ENCODE assay signal across 8 cellular contexts in the genomic region with DNA sequence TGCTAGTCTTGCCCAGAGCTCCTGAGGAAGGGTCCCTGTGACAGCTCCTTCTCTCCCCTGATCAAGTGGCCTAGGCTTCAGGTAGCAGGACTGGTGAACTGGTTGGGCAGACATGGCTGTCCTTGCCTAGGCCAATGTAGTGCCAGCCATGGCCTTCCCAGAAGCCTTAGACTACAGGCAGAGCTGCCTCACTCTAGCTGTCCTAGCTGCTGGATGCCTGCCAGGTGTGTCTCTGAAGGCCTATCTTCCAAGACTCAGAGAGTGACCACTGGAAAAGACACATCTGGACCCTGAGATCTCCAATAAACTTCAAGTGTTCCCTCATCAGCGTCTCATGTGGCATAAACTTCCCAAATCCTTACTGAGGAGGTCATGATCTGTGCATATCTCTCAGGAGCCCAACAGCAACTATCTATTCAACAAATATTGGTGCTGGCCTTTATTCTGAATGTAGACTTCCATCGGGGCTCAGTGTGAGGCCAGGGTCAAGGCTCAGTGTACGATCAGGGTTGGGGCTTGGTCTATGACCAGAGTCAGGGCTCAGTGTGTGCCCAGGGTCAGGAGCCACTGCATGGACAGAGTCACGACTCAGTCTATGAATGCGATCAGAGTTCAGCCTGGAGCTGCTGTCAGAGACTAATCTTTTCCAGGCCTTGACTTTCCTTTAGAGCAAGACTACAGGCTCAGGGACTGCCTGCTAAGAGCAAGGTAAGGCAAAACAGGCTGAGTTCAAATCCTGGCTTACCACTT. TPM values are rescaled to one million over a fixed set of nuclear protein-coding genes. Genes with fewer than 3 reads are reported as not detected.
"Had no signal": no experiment of that assay in that cellular context is flagged by ENCODE, and none has a peak within 500 bp of the region (broad histone marks: within the 10 kb centered on the region; RNA-seq: fewer than 3 reads in every experiment).

No MANE protein-coding gene starts in this region.

- FAIRE-seq: H54, K562 had no signal

- H3K4me3 ChIP-seq: GM23248, K562 had no signal

- DNase-seq: GM23248, GOT3, H9, HCEC 1CT, IMR-90 had no signal

- H3K9ac ChIP-seq: GM23248 had no signal

- H2AFZ ChIP-seq: GM23248 had no signal

- ATAC-seq: K562 had no signal

- H3K27ac ChIP-seq: GM23248, HL-60 had no signal

RNA-seq across cellular contexts. Expression of gene INSYN1, which starts 36.5 kb away (rescaled TPM):
- total RNA-seq: K562 had no signal
- polyA plus RNA-seq: K562 had no signal
